Comparison of ENCODE assay signal across 8 cellular contexts in genomic region chr11:133082851-133083488, GRCh38.
DNase-seq lines count a peak whose midpoint lies in the region; ATAC-seq and TF ChIP-seq lines count a peak whose summit lies in the region.

No MANE protein-coding gene starts in this region.

- ATAC-seq in GM21786 (IDR thresholded peaks at IDR 0.05; ENCODE audit: unreplicated experiment): peak; percentile 91

- H3K4ac ChIP-seq in mesenchymal stem cell (ENCODE audit: low read depth in 1 of 2, low read length in 2 of 2): no peak overlapping the region

- H3K9me3 ChIP-seq in ectodermal cell (ENCODE audit: control insufficient read depth, low read length): no peaks in the 10 kb centered on the region
- no peaks in the 10 kb centered on the region for H3K9me3 ChIP-seq in mesenchymal stem cell (ENCODE audit: control insufficient read depth, low read length)

- H3K27ac ChIP-seq in VCaP (peak overlapping the region; percentile 36; the same call in 1 of the 2 replicates), ectodermal cell (ENCODE audit: insufficient read depth, low read depth, low read length, poor library complexity, severe bottlenecking) (no peak overlapping the region), mesenchymal stem cell (ENCODE audit: low read length, poor library complexity, severe bottlenecking) (no peak overlapping the region)

- peak; percentile 96 for DNase-seq in GM03348 (ENCODE audit: low spot score)
- peak; percentile 55 for DNase-seq in KG1 (lab: John Stamatoyannopoulos, UW)
- peak; percentile 31 for DNase-seq in mesenchymal stem cell
- peak; percentile 61 to 66 for DNase-seq in stimulated activated CD8-positive, alpha-beta memory T cell treated with anti-CD3 and anti-CD28 coated beads, Interleukin-2, amount 100 ng/mL, for 48 hours (ENCODE audit: low read depth in 2 of 2)
- DNase-seq in lower leg skin (ENCODE audit: low spot score in 2 of 2): no peak

- H2BK12ac ChIP-seq in mesenchymal stem cell (ENCODE audit: low read length in 2 of 2): no peak overlapping the region

- H3K36me3 ChIP-seq in ectodermal cell (ENCODE audit: control insufficient read depth, insufficient read depth, low read length) (no peaks in the 10 kb centered on the region), mesenchymal stem cell (ENCODE audit: control insufficient read depth in 1 of 2, insufficient read depth in 2 of 2, low read depth in 1 of 2, low read length in 2 of 2) (no peaks in the 10 kb centered on the region)

- H3K4me2 ChIP-seq in mesenchymal stem cell (ENCODE audit: low read length, poor library complexity, severe bottlenecking): peak overlapping the region; percentile 71

- TF ChIP-seq POLR2A in lower leg skin (IDR thresholded peaks at IDR 0.05): no peak

- intact Hi-C loops in lower leg skin (cut with DNase I; ENCODE audit: low total_unique reads): loop anchor here (10.0 kb wide), 1 partner anchor 72 kb away; no protein-coding TSS in a partner anchor

- WGBS in ectodermal cell, 2 experiments: 1% methylated on average over 71 of the region's 71 CpGs
- WGBS in mesenchymal stem cell: 2% methylated on average over 54 of the region's 71 CpGs
- WGBS in lower leg skin, 2 donors: 2% methylated on average over 16 to 23 of the region's 71 CpGs

- no peak overlapping the region for H2BK5ac ChIP-seq in mesenchymal stem cell (ENCODE audit: low read depth, low read length, poor library complexity, severe bottlenecking)

- H3K79me1 ChIP-seq in mesenchymal stem cell (replicated peaks; ENCODE audit: low read length, poor library complexity, severe bottlenecking): no peaks in the 10 kb centered on the region

- H3K27me3 ChIP-seq in ectodermal cell (ENCODE audit: control insufficient read depth, insufficient read depth, low read length, poor library complexity, severe bottlenecking) (peaks cover 15% of the 10 kb centered on the region), mesenchymal stem cell (ENCODE audit: control insufficient read depth in 1 of 2, insufficient read depth in 1 of 2, low read length in 2 of 2) (peaks cover 7 to 80% of the 10 kb centered on the region in 2 experiments)

- no peak overlapping the region for H2AK5ac ChIP-seq in mesenchymal stem cell (ENCODE audit: low read length, severe bottlenecking)

- H3K4me3 ChIP-seq in ectodermal cell (ENCODE audit: insufficient read depth, low read depth, low read length): peak overlapping the region; percentile 42
- H3K4me3 ChIP-seq in mesenchymal stem cell (ENCODE audit: insufficient read depth in 1 of 2, low read depth in 1 of 2, low read length in 2 of 2): peak overlapping the region; percentile 45 to 72
- no peak overlapping the region for H3K4me3 ChIP-seq in lower leg skin (ENCODE audit: low read depth, poor library complexity, severe bottlenecking)

- no peak overlapping the region for H4K91ac ChIP-seq in mesenchymal stem cell (ENCODE audit: low read length)

- no peak overlapping the region for H2BK15ac ChIP-seq in mesenchymal stem cell (ENCODE audit: low read depth, poor library complexity, severe bottlenecking)

- H2BK120ac ChIP-seq in mesenchymal stem cell (ENCODE audit: low read depth, low read length): no peak overlapping the region

- H3K4me1 ChIP-seq in ectodermal cell (ENCODE audit: control insufficient read depth, insufficient read depth, low read length): no peaks in the 10 kb centered on the region
- peaks cover 9% of the 10 kb centered on the region for H3K4me1 ChIP-seq in mesenchymal stem cell (ENCODE audit: control insufficient read depth, insufficient read depth, low read depth, low read length)

- H4K8ac ChIP-seq in mesenchymal stem cell (ENCODE audit: low read length): peak overlapping the region; percentile 47

- H3K9ac ChIP-seq in mesenchymal stem cell (ENCODE audit: low read length): no peak overlapping the region

- H3K14ac ChIP-seq in mesenchymal stem cell (ENCODE audit: low read length in 2 of 2): no peak overlapping the region

- peak; percentile 100 for TF ChIP-seq CTCF in VCaP (conservative IDR thresholded peaks at IDR 0.05)
- no peak for TF ChIP-seq CTCF in lower leg skin (IDR thresholded peaks at IDR 0.05)

- no peak overlapping the region for H3K23ac ChIP-seq in mesenchymal stem cell (ENCODE audit: low read length in 2 of 2)

- peak overlapping the region; percentile 67 for H2AFZ ChIP-seq in mesenchymal stem cell (ENCODE audit: low read depth, low read length)

- H3K18ac ChIP-seq in mesenchymal stem cell (ENCODE audit: low read depth in 1 of 2, low read length in 2 of 2): no peak overlapping the region

Comparison
In these comparisons a context has a peak if more than half of its experiments do, and no peak if none do; other contexts are left out.
1. DNase-seq: peak in GM03348 (single experiment), KG1 (single experiment), mesenchymal stem cell (single experiment) and stimulated activated CD8-positive, alpha-beta memory T cell treated with anti-CD3 and anti-CD28 coated beads, Interleukin-2, amount 100 ng/mL, for 48 hours (2 of 2); none in lower leg skin (0 of 2).